Comparison of ENCODE assay signal across 25 cellular contexts in genomic region chr1:24263211-24263610, GRCh38. TPM values are rescaled to one million over a fixed set of nuclear protein-coding genes. Genes with fewer than 3 reads are reported as not detected.
"Had no signal": no experiment of that assay in that cellular context is flagged by ENCODE, and none has a peak within 500 bp of the region (broad histone marks: within the 10 kb centered on the region; RNA-seq: fewer than 3 reads in every experiment).

No MANE protein-coding gene starts in this region.

- H3K9me3 Mint-ChIP-seq: natural killer cell; stimulated activated memory B cell treated with anti-CD40 and anti-IgM and Interleukin-4, amounts not matched to agents 10 μg/mL and 1 μg/mL and 100 μg/mL, for 72 hours had no signal

- H3K4me3 ChIP-seq: gastrocnemius medialis, heart right ventricle, sigmoid colon, skin epidermis, stomach, thoracic aorta, transverse colon had no signal

- DNase-seq: effector memory CD4-positive, alpha-beta T cell; gastrocnemius medialis; heart right ventricle; islet precursor cell; left cardiac atrium; mammary epithelial cell; natural killer cell; posterior cingulate gyrus; sigmoid colon; stimulated activated CD4-positive, alpha-beta T cell treated with anti-CD3 and anti-CD28 coated beads, Interleukin-12 subunit alpha, Interleukin-12 subunit beta, amount 100 ng/mL, for 4 hours; stimulated activated CD4-positive, alpha-beta T cell treated with anti-CD3 and anti-CD28 coated beads, Interleukin-4, amount 100 ng/mL, for 1 hour; stimulated activated CD8-positive, alpha-beta memory T cell treated with anti-CD3 and anti-CD28 coated beads, Interleukin-4, amount 100 ng/mL, for 48 hours; stomach; substantia nigra; transverse colon had no signal

- H3K27me3 Mint-ChIP-seq: stimulated activated memory B cell treated with anti-CD40 and anti-IgM and Interleukin-4, amounts not matched to agents 10 μg/mL and 1 μg/mL and 100 μg/mL, for 72 hours had no signal

- H3K36me3 ChIP-seq: gastrocnemius medialis, heart right ventricle, sigmoid colon, stomach, thoracic aorta, transverse colon had no signal

- H3K4me3 Mint-ChIP-seq: natural killer cell; neural crest cell; stimulated activated memory B cell treated with anti-CD40 and anti-IgM and Interleukin-4, amounts not matched to agents 10 μg/mL and 1 μg/mL and 100 μg/mL, for 72 hours had no signal

- H3K36me3 Mint-ChIP-seq: natural killer cell; stimulated activated memory B cell treated with anti-CD40 and anti-IgM and Interleukin-4, amounts not matched to agents 10 μg/mL and 1 μg/mL and 100 μg/mL, for 72 hours had no signal

- H3K4me1 Mint-ChIP-seq: natural killer cell; neural crest cell; stimulated activated memory B cell treated with anti-CD40 and anti-IgM and Interleukin-4, amounts not matched to agents 10 μg/mL and 1 μg/mL and 100 μg/mL, for 72 hours had no signal

- H3K9me3 ChIP-seq: gastrocnemius medialis, sigmoid colon, stomach, thoracic aorta, transverse colon had no signal

- ATAC-seq: esophagus mucosa; gastrocnemius medialis; heart right ventricle; left cardiac atrium; natural killer cell; stimulated activated memory B cell treated with anti-CD40 and anti-IgM and Interleukin-4, amounts not matched to agents 10 μg/mL and 1 μg/mL and 100 μg/mL, for 72 hours had no signal

- H3K4me1 ChIP-seq: gastrocnemius medialis, heart right ventricle, sigmoid colon, stomach had no signal

- H3K27ac Mint-ChIP-seq: natural killer cell; stimulated activated memory B cell treated with anti-CD40 and anti-IgM and Interleukin-4, amounts not matched to agents 10 μg/mL and 1 μg/mL and 100 μg/mL, for 72 hours had no signal

RNA-seq across cellular contexts. Expression of gene GRHL3, which starts 55.9 kb away (rescaled TPM):
- total RNA-seq: fibroblast of lung, gastrocnemius medialis, heart right ventricle, mesenteric fat pad, mononuclear cell, natural killer cell, osteocyte, pulmonary artery endothelial cell, sigmoid colon, transverse colon had no signal
